Comparison of ENCODE assay signal across 9 cellular contexts in the genomic region with DNA sequence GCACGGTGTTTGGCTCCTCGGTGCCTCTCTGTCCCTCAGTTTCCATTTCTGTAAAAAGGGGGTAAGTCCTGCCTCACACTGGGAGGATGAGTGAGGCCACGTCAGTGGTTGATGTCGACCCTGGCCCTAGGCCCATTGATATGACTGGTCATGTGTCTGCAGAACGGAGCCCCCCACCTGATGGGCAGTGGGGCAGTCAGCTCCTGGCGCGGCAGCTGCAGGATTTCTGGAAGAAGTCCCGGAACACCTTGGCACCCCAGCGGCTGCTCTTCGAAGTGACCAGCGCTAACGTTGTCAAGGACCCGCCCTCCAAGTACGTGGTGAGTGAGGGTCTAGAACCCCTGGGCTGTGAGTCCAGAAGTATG. TPM values are rescaled to one million over a fixed set of nuclear protein-coding genes. Genes with fewer than 3 reads are reported as not detected.
DNase-seq lines count a peak whose midpoint lies in the region; ATAC-seq and TF ChIP-seq lines count a peak whose summit lies in the region.
"Had no signal": no experiment of that assay in that cellular context is flagged by ENCODE, and none has a peak within 500 bp of the region (broad histone marks: within the 10 kb centered on the region; RNA-seq: fewer than 3 reads in every experiment).

No MANE protein-coding gene starts in this region.

- peaks cover 0 to 70% (median 34%) of the 10 kb centered on the region in 4 donors for H3K4me1 ChIP-seq in tibial artery

- no peak for TF ChIP-seq CTCF in chondrocyte (IDR thresholded peaks at IDR 0.05)
- no peak for TF ChIP-seq CTCF in tibial artery (IDR thresholded peaks at IDR 0.05)

- no peak for ATAC-seq in activated T-cell treated with anti-CD3 and anti-CD28 coated beads, Interleukin-2, amount 50 U/mL, for 72 hours (replicated peaks in 1 of 2)
- no peak for ATAC-seq in memory B cell (ENCODE audit: low read depth)
- ATAC-seq in HG02642 (IDR thresholded peaks at IDR 0.05; ENCODE audit: poor library complexity, unreplicated experiment), result no peak

- H3K4me3 Mint-ChIP-seq in activated T-cell treated with anti-CD3 and anti-CD28 coated beads, Interleukin-2, amount 50 U/mL, for 72 hours, result peak overlapping the region; percentile 83 to 97
- H3K4me3 Mint-ChIP-seq in chondrocyte (ENCODE audit: unreplicated experiment) (peak overlapping the region; percentile 89), memory B cell (peak overlapping the region; percentile 92)

- peak overlapping the region; percentile 93 to 97 for H3K27ac ChIP-seq in tibial artery

- H3K36me3 ChIP-seq in tibial artery, result peaks cover 7 to 19% (median 10%) of the 10 kb centered on the region in 3 donors

- H3K36me3 Mint-ChIP-seq in activated T-cell treated with anti-CD3 and anti-CD28 coated beads, Interleukin-2, amount 50 U/mL, for 72 hours (ENCODE audit: insufficient read depth in 2 of 2), result no peaks in the 10 kb centered on the region
- peaks cover 1% of the 10 kb centered on the region for H3K36me3 Mint-ChIP-seq in chondrocyte (ENCODE audit: low read depth)
- no peaks in the 10 kb centered on the region for H3K36me3 Mint-ChIP-seq in memory B cell

- intact Hi-C loops in tibial artery (cut with DNase I; ENCODE audit: low total_unique reads), result no loop called here

- no peaks in the 10 kb centered on the region for H3K9me3 ChIP-seq in tibial artery
- H3K9me3 ChIP-seq: BLaER1 treated with 17β-estradiol and CSF1 and Interleukin-3, amounts not matched to agents 10 nM and 100 nM had no signal

- no peaks in the 10 kb centered on the region for H3K27me3 ChIP-seq in tibial artery

- peak overlapping the region; percentile 72 to 83 for H3K4me3 ChIP-seq in tibial artery

- no peak for DNase-seq in activated T-cell treated with anti-CD3 and anti-CD28 coated beads, Interleukin-2, amount 50 U/mL, for 72 hours
- no peak for DNase-seq in activated T-cell treated with anti-CD3 and anti-CD28 coated beads, Interleukin-2, amount 50 U/mL, for 1 hour
- peak; percentile 72 for DNase-seq in chondrocyte (ENCODE audit: low spot score)
- DNase-seq in memory B cell (ENCODE audit: low spot score in 2 of 2), result no peak
- no peak for DNase-seq in tibial artery
- no peak for DNase-seq in COR-L47 (lab: John Stamatoyannopoulos, UW)
- DNase-seq in KG1 (lab: John Stamatoyannopoulos, UW), result no peak

- H3K4me1 Mint-ChIP-seq in activated T-cell treated with anti-CD3 and anti-CD28 coated beads, Interleukin-2, amount 50 U/mL, for 72 hours (ENCODE audit: low read depth), result peaks cover 10% of the 10 kb centered on the region
- H3K4me1 Mint-ChIP-seq in chondrocyte (ENCODE audit: low read depth), result peaks cover 41% of the 10 kb centered on the region
- peaks cover 7% of the 10 kb centered on the region for H3K4me1 Mint-ChIP-seq in memory B cell

- H3K27ac Mint-ChIP-seq in activated T-cell treated with anti-CD3 and anti-CD28 coated beads, Interleukin-2, amount 50 U/mL, for 72 hours, result no peak overlapping the region
- H3K27ac Mint-ChIP-seq in chondrocyte (ENCODE audit: unreplicated experiment) (peak overlapping the region; percentile 49), memory B cell (no peak overlapping the region)

- H3K9me3 Mint-ChIP-seq in activated T-cell treated with anti-CD3 and anti-CD28 coated beads, Interleukin-2, amount 50 U/mL, for 72 hours, result no peaks in the 10 kb centered on the region
- no peaks in the 10 kb centered on the region for H3K9me3 Mint-ChIP-seq in chondrocyte (ENCODE audit: low read depth)
- no peaks in the 10 kb centered on the region for H3K9me3 Mint-ChIP-seq in memory B cell

- no peaks in the 10 kb centered on the region for H3K27me3 Mint-ChIP-seq in activated T-cell treated with anti-CD3 and anti-CD28 coated beads, Interleukin-2, amount 50 U/mL, for 72 hours (ENCODE audit: low read depth)
- H3K27me3 Mint-ChIP-seq in chondrocyte (ENCODE audit: low read depth) (no peaks in the 10 kb centered on the region), memory B cell (no peaks in the 10 kb centered on the region)

RNA-seq across cellular contexts. Expression of a gene that starts 1.2 kb away (rescaled TPM):
- 1 to 10 TPM; 1.8 to 2.4 TPM for total RNA-seq in activated T-cell treated with anti-CD3 and anti-CD28 coated beads, Interleukin-2, amount 50 U/mL, for 72 hours
- 25.2 to 27.7 TPM (median 26.5 TPM) in 3 replicates for total RNA-seq in chondrocyte

RNA-seq across cellular contexts. Expression of a gene that starts 7.7 kb away (rescaled TPM):
- total RNA-seq in activated T-cell treated with anti-CD3 and anti-CD28 coated beads, Interleukin-2, amount 50 U/mL, for 72 hours, result under 1 TPM in 1 of 2 donors, not detected in 1; 0.49 TPM
- total RNA-seq in chondrocyte, result 0.46 to 0.63 TPM (median 0.52 TPM) in 3 replicates

RNA-seq across cellular contexts. Expression of a gene that starts 22.3 kb away (rescaled TPM):
- total RNA-seq in activated T-cell treated with anti-CD3 and anti-CD28 coated beads, Interleukin-2, amount 50 U/mL, for 72 hours, result 100 to 1,000 TPM; 171 to 197 TPM
- 12.8 to 17.2 TPM (median 15.3 TPM) in 3 replicates for total RNA-seq in chondrocyte

RNA-seq across cellular contexts. Expression of a gene that starts 22.4 kb away (rescaled TPM):
- 10 to 100 TPM; 27.9 to 34.3 TPM for total RNA-seq in activated T-cell treated with anti-CD3 and anti-CD28 coated beads, Interleukin-2, amount 50 U/mL, for 72 hours
- total RNA-seq in chondrocyte, result 14.2 to 22.8 TPM (median 15.9 TPM) in 3 replicates

RNA-seq across cellular contexts. Expression of a gene that starts 22.6 kb away (rescaled TPM):
- total RNA-seq in activated T-cell treated with anti-CD3 and anti-CD28 coated beads, Interleukin-2, amount 50 U/mL, for 72 hours, result 1 to 10 TPM; 6.5 to 6.7 TPM
- 3.4 to 4.9 TPM (median 3.9 TPM) in 3 replicates for total RNA-seq in chondrocyte
